8 cellular contexts compared by ENCODE assay signal in genomic region chr3:139718415-139718814, GRCh38. TPM values are rescaled to one million over a fixed set of nuclear protein-coding genes. Genes with fewer than 3 reads are reported as not detected.
DNase-seq lines count a peak whose midpoint lies in the region; ATAC-seq and TF ChIP-seq lines count a peak whose summit lies in the region.

No MANE protein-coding gene starts in this region.

- DNase-seq in Calu3 = peak; percentile 57
- DNase-seq in NCI-H146 treated with DMSO at 0.1 percent for 48 hours (lab: John Stamatoyannopoulos, UW; ENCODE audit: unreplicated experiment) = peak; percentile 60
- peak; percentile 84 for DNase-seq in choroid plexus epithelial cell (ENCODE audit: low read depth)
- DNase-seq in mucosa of gallbladder (ENCODE audit: low spot score) = peak; percentile 17
- DNase-seq in activated naive CD8-positive, alpha-beta T cell treated with anti-CD3 and anti-CD28 coated beads, Interleukin-2, amount 50 U/mL, for 24 hours = no peak
- DNase-seq in effector CD8-positive, alpha-beta T cell (lab: John Stamatoyannopoulos, UW) = no peak

- H3K27me3 Mint-ChIP-seq in Calu3 (ENCODE audit: unreplicated experiment) = peaks cover 80% of the 10 kb centered on the region
- H3K27me3 Mint-ChIP-seq in activated naive CD8-positive, alpha-beta T cell treated with anti-CD3 and anti-CD28 coated beads, Interleukin-2, amount 50 U/mL, for 24 hours = peaks cover 6% of the 10 kb centered on the region

- no peak overlapping the region for H3K4me3 ChIP-seq in choroid plexus epithelial cell (ENCODE audit: low read depth, low read length)

- CTCF ChIA-PET in Calu3 (lab: Charles Lee) = interaction anchor here (0.6 to 1.4 kb wide), 2 partner anchors 22 to 65 kb away, joined by 3 read pairs; no protein-coding TSS in a partner anchor

- intact Hi-C loops in Calu3 (cut with micrococcal nuclease; ENCODE audit: unreplicated experiment) = no loop called here

- H3K4me1 Mint-ChIP-seq in Calu3 (ENCODE audit: low read depth, unreplicated experiment) = no peaks in the 10 kb centered on the region
- H3K4me1 Mint-ChIP-seq in activated naive CD8-positive, alpha-beta T cell treated with anti-CD3 and anti-CD28 coated beads, Interleukin-2, amount 50 U/mL, for 24 hours = no peaks in the 10 kb centered on the region

- no peak for ATAC-seq in HG02642 (IDR thresholded peaks at IDR 0.05; ENCODE audit: poor library complexity, unreplicated experiment)
- no peak for ATAC-seq in GM18870 (IDR thresholded peaks at IDR 0.05; ENCODE audit: unreplicated experiment)
- no peak for ATAC-seq in activated naive CD8-positive, alpha-beta T cell treated with anti-CD3 and anti-CD28 coated beads, Interleukin-2, amount 50 U/mL, for 24 hours

- no peak overlapping the region for H3K4me3 Mint-ChIP-seq in Calu3 (ENCODE audit: low read depth, unreplicated experiment)
- no peak overlapping the region for H3K4me3 Mint-ChIP-seq in activated naive CD8-positive, alpha-beta T cell treated with anti-CD3 and anti-CD28 coated beads, Interleukin-2, amount 50 U/mL, for 24 hours

- TF ChIP-seq CTCF in Calu3 (IDR thresholded peaks at IDR 0.05; ENCODE audit: unreplicated experiment) = peak; percentile 62
- peak; percentile 93 for TF ChIP-seq CTCF in choroid plexus epithelial cell (conservative IDR thresholded peaks at IDR 0.05; ENCODE audit: low read depth, low read length)

- no peak overlapping the region for H3K27ac Mint-ChIP-seq in Calu3 (ENCODE audit: unreplicated experiment)
- H3K27ac Mint-ChIP-seq in activated naive CD8-positive, alpha-beta T cell treated with anti-CD3 and anti-CD28 coated beads, Interleukin-2, amount 50 U/mL, for 24 hours = no peak overlapping the region

- no TSS peak for BruUV-seq in Calu3 (replicated peaks; lab: Mats Ljungman, UMichigan)

- no peaks in the 10 kb centered on the region for H3K9me3 Mint-ChIP-seq in Calu3 (ENCODE audit: low read depth, unreplicated experiment)
- H3K9me3 Mint-ChIP-seq in activated naive CD8-positive, alpha-beta T cell treated with anti-CD3 and anti-CD28 coated beads, Interleukin-2, amount 50 U/mL, for 24 hours = no peaks in the 10 kb centered on the region

- no peaks in the 10 kb centered on the region for H3K36me3 Mint-ChIP-seq in Calu3 (ENCODE audit: insufficient read depth, unreplicated experiment)
- H3K36me3 Mint-ChIP-seq in activated naive CD8-positive, alpha-beta T cell treated with anti-CD3 and anti-CD28 coated beads, Interleukin-2, amount 50 U/mL, for 24 hours (ENCODE audit: low read depth) = no peaks in the 10 kb centered on the region

RNA-seq across cellular contexts. Expression of gene NMNAT3, which starts 40.6 kb away (rescaled TPM):
- 7.2 and 9.7 TPM in 2 replicates for total RNA-seq in Calu3 (2022)
- 5.9 TPM for total RNA-seq in mucosa of gallbladder

Comparison
In these comparisons a context has a peak if more than half of its experiments do, and no peak if none do; other contexts are left out.
1. DNase-seq: peak in Calu3 (single experiment), NCI-H146 treated with DMSO at 0.1 percent for 48 hours (single experiment), choroid plexus epithelial cell (single experiment) and mucosa of gallbladder (single experiment); none in activated naive CD8-positive, alpha-beta T cell treated with anti-CD3 and anti-CD28 coated beads, Interleukin-2, amount 50 U/mL, for 24 hours (single experiment) and effector CD8-positive, alpha-beta T cell (single experiment).